In the genomic region with DNA sequence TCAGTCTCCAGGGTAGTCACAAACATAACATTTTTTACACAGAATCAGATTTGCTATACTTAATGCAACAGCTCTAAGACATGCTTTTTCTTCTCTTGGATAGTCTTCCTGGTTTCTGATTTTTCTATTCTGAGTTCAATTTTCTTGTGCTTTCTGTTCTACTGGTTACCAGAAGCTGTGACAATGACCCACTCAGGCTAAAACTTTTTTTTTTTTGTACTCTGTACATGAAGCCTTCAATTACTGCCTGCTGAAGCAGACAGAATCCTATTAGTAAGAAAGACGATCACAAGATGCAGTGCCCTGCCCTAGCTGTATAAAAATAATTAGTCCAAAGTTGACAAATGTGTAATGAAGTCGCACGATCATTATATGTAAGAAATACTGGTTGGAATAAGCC, we compare ENCODE assay signal across 16 cellular contexts.
DNase-seq lines count a peak whose midpoint lies in the region; FAIRE-seq and TF ChIP-seq lines count a peak whose summit lies in the region.
"Had no signal": no experiment of that assay in that cellular context is flagged by ENCODE, and none has a peak within 500 bp of the region (broad histone marks: within the 10 kb centered on the region; RNA-seq: fewer than 3 reads in every experiment).

No MANE protein-coding gene starts in this region.

- FAIRE-seq in D721Med (lab: Jason Lieb, UNC): peak; percentile 16
- FAIRE-seq: GM12891 had no signal

- H3K27ac Mint-ChIP-seq in activated naive CD4-positive, alpha-beta T cell treated with anti-CD3 and anti-CD28 coated beads, Interleukin-2, amount 10 ng/mL, durations not matched to agents 7 days and 5 days: no peak overlapping the region
- H3K27ac Mint-ChIP-seq: CD4-positive, CD25-positive, alpha-beta regulatory T cell; GM23338 had no signal

- no peak overlapping the region for H3K4me3 Mint-ChIP-seq in activated naive CD4-positive, alpha-beta T cell treated with anti-CD3 and anti-CD28 coated beads, Interleukin-2, amount 10 ng/mL, durations not matched to agents 7 days and 5 days
- H3K4me3 Mint-ChIP-seq: CD4-positive, CD25-positive, alpha-beta regulatory T cell; GM23338 had no signal

- H3K4me1 Mint-ChIP-seq in activated naive CD4-positive, alpha-beta T cell treated with anti-CD3 and anti-CD28 coated beads, Interleukin-2, amount 10 ng/mL, durations not matched to agents 7 days and 5 days: no peaks in the 10 kb centered on the region

- H3K27me3 Mint-ChIP-seq in activated naive CD4-positive, alpha-beta T cell treated with anti-CD3 and anti-CD28 coated beads, Interleukin-2, amount 10 ng/mL, durations not matched to agents 7 days and 5 days: no peaks in the 10 kb centered on the region
- H3K27me3 Mint-ChIP-seq: CD4-positive, CD25-positive, alpha-beta regulatory T cell had no signal

- TF ChIP-seq CTCF in D721Med (IDR thresholded peaks at IDR 0.05; ENCODE audit: insufficient read depth, missing control alignments): no peak

- H3K9me3 Mint-ChIP-seq in activated naive CD4-positive, alpha-beta T cell treated with anti-CD3 and anti-CD28 coated beads, Interleukin-2, amount 10 ng/mL, durations not matched to agents 7 days and 5 days: no peaks in the 10 kb centered on the region
- H3K9me3 Mint-ChIP-seq: CD4-positive, CD25-positive, alpha-beta regulatory T cell; GM23338 had no signal

- H3K36me3 Mint-ChIP-seq in activated naive CD4-positive, alpha-beta T cell treated with anti-CD3 and anti-CD28 coated beads, Interleukin-2, amount 10 ng/mL, durations not matched to agents 7 days and 5 days: no peaks in the 10 kb centered on the region

- CTCF ChIA-PET in activated naive CD4-positive, alpha-beta T cell treated with anti-CD3 and anti-CD28 coated beads, Interleukin-2, amount 10 ng/mL, durations not matched to agents 7 days and 5 days (lab: Charles Lee): interaction anchor here (0.6 to 0.9 kb wide), 3 partner anchors 125 to 1272 kb away, joined by 3 read pairs; no protein-coding TSS in a partner anchor

- DNase-seq in D721Med (ENCODE audit: insufficient read length, low spot score) (no peak), NCI-H82 (lab: John Stamatoyannopoulos, UW) (peak; percentile 77), retina (peak; percentile 33), OCI-M1 (lab: John Stamatoyannopoulos, UW) (no peak), COR-L47 (lab: John Stamatoyannopoulos, UW) (no peak)
- DNase-seq in activated T-cell treated with anti-CD3 and anti-CD28 coated beads, Interleukin-2, amount 50 U/mL, for 1 hour: no peak
- no peak for DNase-seq in activated naive CD4-positive, alpha-beta T cell treated with anti-CD3 and anti-CD28 coated beads, Interleukin-2, amount 10 ng/mL, durations not matched to agents 7 days and 5 days
- DNase-seq: ACHN; Calu3; CD4-positive, CD25-positive, alpha-beta regulatory T cell; DMS79; H7 had no signal

- H3K27ac ChIP-seq in cingulate gyrus (ENCODE audit: low read depth, low read length): peak overlapping the region; percentile 58
- H3K27ac ChIP-seq: BLaER1 treated with 17β-estradiol and CSF1 and Interleukin-3, amounts not matched to agents 10 nM and 100 nM had no signal

Comparison
In these comparisons a context has a peak if more than half of its experiments do, and no peak if none do; other contexts are left out.
1. DNase-seq: peak in NCI-H82 (single experiment) and retina (single experiment); none in D721Med (single experiment), OCI-M1 (single experiment), activated T-cell treated with anti-CD3 and anti-CD28 coated beads, Interleukin-2, amount 50 U/mL, for 1 hour (single experiment), COR-L47 (single experiment) and activated naive CD4-positive, alpha-beta T cell treated with anti-CD3 and anti-CD28 coated beads, Interleukin-2, amount 10 ng/mL, durations not matched to agents 7 days and 5 days (single experiment).